ENCODE assay signal across 8 cellular contexts in genomic region chr16:83952940-83953795, GRCh38. TPM values are rescaled to one million over a fixed set of nuclear protein-coding genes. Genes with fewer than 3 reads are reported as not detected.
A peak's percentile ranks its signal among the peaks of the same experiment; 100 is the strongest.
DNase-seq lines count a peak whose midpoint lies in the region; ATAC-seq and TF ChIP-seq lines count a peak whose summit lies in the region.

Gene OSGIN1 (plus strand): TSS chr16:83953240. CDS start chr16:83957672, 4,432 bp downstream.

- H3K4me1 ChIP-seq in IMR-90 (ENCODE audit: control insufficient read depth, insufficient read depth, low read length), result peaks cover 14% of the 10 kb centered on the region
- peaks cover 9 to 50% (median 41%) of the 10 kb centered on the region in 5 donors for H3K4me1 ChIP-seq in subcutaneous abdominal adipose tissue (ENCODE audit: control insufficient read depth in 5 of 5, insufficient read depth in 5 of 5, low read length in 5 of 5)

- H3K9me3 ChIP-seq in IMR-90 (ENCODE audit: control insufficient read depth, insufficient read depth, low read length), result no peaks in the 10 kb centered on the region
- peaks cover 0 to 4% (median 2%) of the 10 kb centered on the region in 5 donors for H3K9me3 ChIP-seq in subcutaneous abdominal adipose tissue (ENCODE audit: control insufficient read depth in 5 of 5, low read length in 5 of 5)

- H4K91ac ChIP-seq in IMR-90 (ENCODE audit: insufficient read depth, low read depth, low read length), result peak within 1 kb of the TSS; percentile 70

- H2AFZ ChIP-seq in IMR-90 (replicated peaks; ENCODE audit: low read length, poor library complexity), result peak within 1 kb of the TSS; percentile 96

- peak within 1 kb of the TSS; percentile 74 for H3K56ac ChIP-seq in IMR-90 (ENCODE audit: extremely low read depth, insufficient read depth, low read length)

- peaks cover 12% of the 10 kb centered on the region for H3K4me1 Mint-ChIP-seq in neural crest cell

- DNase-seq in DMS 273 treated with DMSO at 0.1 percent for 48 hours (lab: John Stamatoyannopoulos, UW) (peak; percentile 42), IMR-90 (peak; percentile 93), RPMI8226 (peak; percentile 90), fibroblast of villous mesenchyme (ENCODE audit: low read depth) (peak; percentile 95), neural crest cell (ENCODE audit: low read depth, low spot score) (peak; percentile 61)
- DNase-seq in activated effector memory CD4-positive, alpha-beta T cell treated with Interleukin-2 at 50 U/mL for 16 hours, result peak; percentile 26

- CTCF ChIA-PET in IMR-90 (lab: Yijun Ruan, JAX), result interaction anchor here (0.7 to 1.4 kb wide), 2 partner anchors 9 to 113 kb away, joined by 3 to 4 read pairs; no protein-coding TSS in a partner anchor

- no peaks in the 10 kb centered on the region for H3K9me3 Mint-ChIP-seq in neural crest cell

- no TSS peak for BruUV-seq in IMR-90 (replicated peaks; lab: Mats Ljungman, UMichigan)

- no peaks in the 10 kb centered on the region; the same call in 1 of the 2 replicates for H3K36me3 ChIP-seq in IMR-90 (ENCODE audit: control insufficient read depth, insufficient read depth, low read length)
- peaks cover 0 to 6% (median 2%) of the 10 kb centered on the region in 5 donors for H3K36me3 ChIP-seq in subcutaneous abdominal adipose tissue (ENCODE audit: control insufficient read depth in 5 of 5, insufficient read depth in 5 of 5, low read length in 5 of 5)

- H3K4me2 ChIP-seq in IMR-90 (ENCODE audit: low read depth, low read length), result peak within 1 kb of the TSS; percentile 84

- H2BK120ac ChIP-seq in IMR-90 (ENCODE audit: low read depth, low read length), result peak within 1 kb of the TSS; percentile 94

- H3K18ac ChIP-seq in IMR-90 (ENCODE audit: low read depth, low read length), result peak within 1 kb of the TSS; percentile 39

- H2AK5ac ChIP-seq in IMR-90 (ENCODE audit: low read depth, low read length), result peak within 1 kb of the TSS; percentile 82

- WGBS in IMR-90 (ENCODE audit: extremely low coverage in 2 of 2, insufficient read length in 1 of 2), 2 experiments, result 8% methylated on average over 11 of the region's 30 CpGs; no CpG with 5 or more reads in 1 of the 2 experiments

- dilution Hi-C loops in IMR-90 (cut with HindIII; ENCODE audit: low sequenced_read_pairs, unreplicated experiment), result no loop called here

- 0 out of 2 replicates have a peak within 1 kb of the TSS, but pooled peaks have one; percentile 44 for H3K23ac ChIP-seq in IMR-90 (ENCODE audit: low read depth, low read length)

- H3K14ac ChIP-seq in IMR-90 (replicated peaks; ENCODE audit: low read depth, low read length), result peak within 1 kb of the TSS; percentile 79

- peak within 1 kb of the TSS; percentile 79 for H3K27ac ChIP-seq in IMR-90 (ENCODE audit: insufficient read depth, low read length)
- peak within 1 kb of the TSS; percentile 92 for H3K27ac ChIP-seq in subcutaneous abdominal adipose tissue (ENCODE audit: low read depth, low read length)

- in situ Hi-C loops in IMR-90 (cut with MboI; ENCODE audit: low sequenced_read_pairs), result loop anchor here (25.0 kb wide), 1 partner anchor 534 kb away; no protein-coding TSS in a partner anchor

- no peak for TF ChIP-seq RAD21 in IMR-90 (IDR thresholded peaks at IDR 0.05; ENCODE audit: low read length)

- H2AK9ac ChIP-seq in IMR-90 (replicated peaks; ENCODE audit: low read depth, low read length, poor library complexity), result peak within 1 kb of the TSS; percentile 95

- H3K27ac Mint-ChIP-seq in neural crest cell (ENCODE audit: unreplicated experiment), result peak within 1 kb of the TSS; percentile 75

- peaks cover 21% of the 10 kb centered on the region; the same call in 1 of the 2 replicates for H4K20me1 ChIP-seq in IMR-90 (ENCODE audit: insufficient read depth, low read length)

- H3K9ac ChIP-seq in IMR-90 (ENCODE audit: low read depth, low read length) (peak within 1 kb of the TSS; percentile 64), subcutaneous abdominal adipose tissue (ENCODE audit: low read length in 5 of 5) (peak within 1 kb of the TSS in 4 of 5 donors; percentile 68 to 94 (median 87))

- H3K4me3 ChIP-seq in IMR-90 (ENCODE audit: insufficient read depth, low read depth, low read length) (peak within 1 kb of the TSS; percentile 54), fibroblast of villous mesenchyme (ENCODE audit: low read depth, low read length) (peak within 1 kb of the TSS; percentile 76), subcutaneous abdominal adipose tissue (ENCODE audit: low read depth in 1 of 5, low read length in 5 of 5) (peak within 1 kb of the TSS; percentile 60 to 82 (median 72))

- H3K9me1 ChIP-seq in IMR-90 (ENCODE audit: insufficient read depth, low read length), result peaks cover 8% of the 10 kb centered on the region

- H4K5ac ChIP-seq in IMR-90 (ENCODE audit: low read depth, low read length), result peak within 1 kb of the TSS; percentile 32

- H3K4me3 Mint-ChIP-seq in neural crest cell, result peak within 1 kb of the TSS; percentile 68

- intact Hi-C loops in IMR-90 (cut with micrococcal nuclease), result no loop called here

- ATAC-seq in GM21528 (IDR thresholded peaks at IDR 0.05; ENCODE audit: low FRiP score, unreplicated experiment) (peak; percentile 71), IMR-90 (ENCODE audit: low read depth) (peak; percentile 86)

- no peak for TF ChIP-seq CTCF in IMR-90 (conservative IDR thresholded peaks at IDR 0.05; ENCODE audit: low read depth, low read length)
- TF ChIP-seq CTCF in fibroblast of villous mesenchyme (IDR thresholded peaks at IDR 0.05; ENCODE audit: insufficient read depth, low read depth, low read length), result no peak
- no peak for TF ChIP-seq CTCF in neural crest cell (conservative IDR thresholded peaks at IDR 0.05)

- peaks cover 9% of the 10 kb centered on the region for H3K27me3 Mint-ChIP-seq in neural crest cell (ENCODE audit: low read depth)

- H3K79me1 ChIP-seq in IMR-90 (ENCODE audit: low read depth in 1 of 2, low read length in 2 of 2), result peaks cover 0 to 25% of the 10 kb centered on the region in 2 experiments; a peak in 1 of 4 replicates

- H3K4ac ChIP-seq in IMR-90 (ENCODE audit: low read depth, low read length), result peak within 1 kb of the TSS; percentile 90

- H2BK20ac ChIP-seq in IMR-90 (ENCODE audit: low read depth, low read length), result peak within 1 kb of the TSS; percentile 89

- H3K36me3 Mint-ChIP-seq in neural crest cell (ENCODE audit: low read depth), result no peaks in the 10 kb centered on the region

- H2BK15ac ChIP-seq in IMR-90 (ENCODE audit: low read depth, low read length), result peak within 1 kb of the TSS; percentile 90; the same call in 2 of the 3 replicates

- POLR2A ChIA-PET in IMR-90 (lab: Charles Lee; ENCODE audit: unreplicated experiment), result interaction anchor here (0.5 kb wide), 1 partner anchor 12 kb away, joined by 3 read pairs; no protein-coding TSS in a partner anchor

- H3K27me3 ChIP-seq in IMR-90 (ENCODE audit: control insufficient read depth, insufficient read depth, low read length) (no peaks in the 10 kb centered on the region), subcutaneous abdominal adipose tissue (ENCODE audit: control insufficient read depth in 5 of 5, insufficient read depth in 4 of 5, low read length in 5 of 5) (no peaks in the 10 kb centered on the region)

- TF ChIP-seq POLR2A in IMR-90 (IDR thresholded peaks at IDR 0.05; ENCODE audit: low read depth, low read length), result peak; percentile 94

- H4K8ac ChIP-seq in IMR-90 (ENCODE audit: low read depth in 2 of 2, low read length in 2 of 2), result peak within 1 kb of the TSS; percentile 85 to 86

- H2BK5ac ChIP-seq in IMR-90 (ENCODE audit: low read depth, low read length, poor library complexity, severe bottlenecking), result peak within 1 kb of the TSS; percentile 69

TF ChIP-seq in IMR-90, 13 proteins besides CTCF, POLR2A, EP300 and RAD21:
- TF ChIP-seq FOS (IDR thresholded peaks at IDR 0.05; ENCODE audit: low read depth, low read length), result peak; percentile 73
- TF ChIP-seq USF2 (IDR thresholded peaks at IDR 0.05; ENCODE audit: low read depth, low read length), result peak; percentile 94
- peak; percentile 89 for TF ChIP-seq BHLHE40 (IDR thresholded peaks at IDR 0.05; ENCODE audit: low read depth, low read length)
- 0 out of 2 replicates have a peak, but pooled peaks have one; percentile 71 for TF ChIP-seq MAZ (IDR thresholded peaks at IDR 0.05; ENCODE audit: borderline replicate concordance, low read depth, low read length)
- peak; percentile 95 for TF ChIP-seq NFE2L2 (IDR thresholded peaks at IDR 0.05; ENCODE audit: low read depth, low read length)
- no peak for TF ChIP-seq ELK1 (IDR thresholded peaks at IDR 0.05; ENCODE audit: borderline replicate concordance, low read depth, low read length)
- TF ChIP-seq CEBPB (IDR thresholded peaks at IDR 0.05; ENCODE audit: low read depth, low read length), result no peak
- no peak for TF ChIP-seq RFX5 (IDR thresholded peaks at IDR 0.05; ENCODE audit: low read depth, low read length)
- no peak for TF ChIP-seq CHD1 (IDR thresholded peaks at IDR 0.05; ENCODE audit: low read depth, low read length)
- TF ChIP-seq MXI1 (IDR thresholded peaks at IDR 0.05; ENCODE audit: borderline replicate concordance, low read depth, low read length), result peak; percentile 87
- peak; percentile 39; the same call in 1 of the 2 replicates for TF ChIP-seq MAFK (IDR thresholded peaks at IDR 0.05; ENCODE audit: low read depth, low read length)
TF ChIP-seq in IMR-90: peak in this region for 7.

RNA-seq across cellular contexts. Expression of gene OSGIN1, which starts in this region (rescaled TPM):
- total RNA-seq in IMR-90 (2012; rRNA removed) (0.83 and 0.90 TPM in 2 replicates), fibroblast of villous mesenchyme (3.2 and 6.5 TPM in 2 replicates), neural crest cell (2.4 and 3.0 TPM in 2 replicates)
- polyA plus RNA-seq in IMR-90 (2012; rRNA removed), result 6.4 and 7.4 TPM in 2 replicates
- 3.1 and 4.1 TPM in 2 replicates for polyA plus RNA-seq in IMR-90 (2012; cell fraction: cytosol; rRNA removed)
- polyA plus RNA-seq in IMR-90 (2012; cell fraction: nucleus; rRNA removed; ENCODE audit: low replicate concordance), result 4.1 and 9.2 TPM in 2 replicates

Comparison
In these comparisons a context has a peak if more than half of its experiments do, and no peak if none do; other contexts are left out.
1. Peak in every context shown above with its lines: DNase-seq, ATAC-seq, H3K4me3 ChIP-seq and H3K27ac ChIP-seq.
2. DNase-seq: peak in every context shown above with its lines; median percentile 95 in fibroblast of villous mesenchyme; 93 in IMR-90; 90 in RPMI8226; 61 in neural crest cell; 42 in DMS 273 treated with DMSO at 0.1 percent for 48 hours; 26 in activated effector memory CD4-positive, alpha-beta T cell treated with Interleukin-2 at 50 U/mL for 16 hours.